Comparison of ENCODE assay signal across 1 cellular context in the genomic region with DNA sequence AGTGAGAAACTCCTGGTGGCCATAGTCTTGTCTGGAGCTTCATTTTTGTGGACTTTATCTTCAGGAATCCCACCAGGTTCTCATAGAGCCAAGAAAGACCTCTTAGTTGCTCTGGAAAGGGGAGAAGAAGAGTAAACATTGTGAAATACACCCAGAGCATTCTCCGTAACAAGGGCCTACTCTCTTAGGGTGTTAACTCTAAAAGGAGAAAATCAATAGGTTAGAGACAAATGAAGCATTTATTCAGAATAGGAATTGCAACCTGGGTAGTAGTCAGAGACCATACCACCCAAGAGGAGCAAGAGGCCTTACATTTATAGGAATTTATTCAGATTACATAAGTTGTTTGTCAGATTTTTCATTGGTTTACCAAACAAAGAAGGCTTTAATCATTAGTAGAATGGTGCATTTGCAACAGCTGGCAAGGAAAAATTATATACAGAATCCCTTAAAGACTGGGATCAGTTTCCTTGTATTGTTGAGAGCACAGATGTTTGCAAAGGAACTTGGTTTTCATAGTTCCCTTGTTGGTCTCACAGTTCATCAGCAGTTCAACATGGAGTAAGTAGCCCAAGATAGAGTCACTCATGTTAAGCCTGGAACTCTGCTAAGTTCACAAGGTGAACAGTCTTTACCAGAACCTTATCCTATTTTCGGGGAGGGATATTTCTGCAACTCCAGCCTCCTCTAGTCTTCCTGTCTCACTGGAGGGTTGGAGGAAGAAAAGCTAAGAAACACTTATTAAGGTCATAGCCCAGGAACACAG.
TF ChIP-seq lines count a peak whose summit lies in the region.

No MANE protein-coding gene starts in this region.

TF ChIP-seq in HepG2, 621 proteins besides CTCF, POLR2A, EP300 and RAD21 (continued from another document and continues in another):
- TF ChIP-seq KLF15 (CRISPR knock-in tag; IDR thresholded peaks at IDR 0.05; ENCODE audit: borderline replicate concordance) (no peak), ONECUT2 (CRISPR knock-in tag; IDR thresholded peaks at IDR 0.05) (peak; percentile 93), TBX2 (CRISPR knock-in tag; IDR thresholded peaks at IDR 0.05; ENCODE audit: borderline replicate concordance) (peak; percentile 19; the same call in 1 of the 2 replicates), NR2F6 (IDR thresholded peaks at IDR 0.05) (0 out of 2 replicates have a peak, but pooled peaks have one; percentile 23), NR2F6 (CRISPR knock-in tag; IDR thresholded peaks at IDR 0.05) (0 out of 2 replicates have a peak, but pooled peaks have one; percentile 9), HOXA5 (CRISPR knock-in tag; IDR thresholded peaks at IDR 0.05) (no peak), ZNF816 (CRISPR knock-in tag; IDR thresholded peaks at IDR 0.05; ENCODE audit: borderline replicate concordance) (no peak), HDAC2 (CRISPR knock-in tag; IDR thresholded peaks at IDR 0.05) (0 out of 2 replicates have a peak, but pooled peaks have one; percentile 28), CREM (IDR thresholded peaks at IDR 0.05) (0 out of 2 replicates have a peak, but pooled peaks have one; percentile 17), CREM (CRISPR knock-in tag; IDR thresholded peaks at IDR 0.05) (no peak), CREB1 (IDR thresholded peaks at IDR 0.05) (no peak), CREB1 (CRISPR knock-in tag; IDR thresholded peaks at IDR 0.05) (peak; percentile 26; the same call in 1 of the 2 replicates), TP53 (CRISPR knock-in tag; conservative IDR thresholded peaks at IDR 0.05) (no peak), SOX13 (IDR thresholded peaks at IDR 0.05) (no peak), SOX13 (CRISPR knock-in tag; conservative IDR thresholded peaks at IDR 0.05 in 1 of 2, IDR thresholded peaks at IDR 0.05 in 1 of 2) (peak in 1 of 2 experiments; percentile 74; a peak in 2 of 4 replicates), RXRB (CRISPR knock-in tag; IDR thresholded peaks at IDR 0.05; ENCODE audit: borderline replicate concordance) (peak; percentile 39; the same call in 1 of the 2 replicates), NCOA2 (CRISPR knock-in tag; IDR thresholded peaks at IDR 0.05) (peak; percentile 47; the same call in 1 of the 2 replicates), ZNF430 (CRISPR knock-in tag; IDR thresholded peaks at IDR 0.05) (no peak), GATAD2A (CRISPR knock-in tag; IDR thresholded peaks at IDR 0.05) (peak; percentile 88), POGZ (CRISPR knock-in tag; IDR thresholded peaks at IDR 0.05) (peak; percentile 39; the same call in 1 of the 2 replicates), ZBTB1 (CRISPR knock-in tag; IDR thresholded peaks at IDR 0.05; ENCODE audit: borderline replicate concordance) (no peak), TCF7 (IDR thresholded peaks at IDR 0.05; ENCODE audit: low read depth) (peak; percentile 4; the same call in 1 of the 2 replicates), ZFP90 (CRISPR knock-in tag; IDR thresholded peaks at IDR 0.05; ENCODE audit: borderline replicate concordance) (no peak), ZNF549 (CRISPR knock-in tag; IDR thresholded peaks at IDR 0.05) (no peak), SMAD3 (CRISPR knock-in tag; IDR thresholded peaks at IDR 0.05) (0 out of 2 replicates have a peak, but pooled peaks have one; percentile 42), ZNF605 (CRISPR knock-in tag; IDR thresholded peaks at IDR 0.05) (no peak), ZNF792 (CRISPR knock-in tag; IDR thresholded peaks at IDR 0.05) (peak; percentile 72; the same call in 1 of the 2 replicates), SP140L (CRISPR knock-in tag; IDR thresholded peaks at IDR 0.05; ENCODE audit: borderline replicate concordance) (no peak), PTBP1 (IDR thresholded peaks at IDR 0.05; ENCODE audit: low read depth, low read length, poor library complexity, severe bottlenecking) (no peak), NFIC (IDR thresholded peaks at IDR 0.05; ENCODE audit: low read length) (peak; percentile 34; the same call in 1 of the 2 replicates), SATB2 (CRISPR knock-in tag; IDR thresholded peaks at IDR 0.05) (no peak), SAP130 (CRISPR knock-in tag; IDR thresholded peaks at IDR 0.05; ENCODE audit: low read depth) (0 out of 2 replicates have a peak, but pooled peaks have one; percentile 16), ZMYM4 (CRISPR knock-in tag; IDR thresholded peaks at IDR 0.05) (peak; percentile 68; the same call in 1 of the 2 replicates), MIXL1 (CRISPR knock-in tag; IDR thresholded peaks at IDR 0.05) (peak; percentile 20; the same call in 1 of the 2 replicates), NFKBIZ (CRISPR knock-in tag; IDR thresholded peaks at IDR 0.05) (no peak)
- TF ChIP-seq, protein P1, sequence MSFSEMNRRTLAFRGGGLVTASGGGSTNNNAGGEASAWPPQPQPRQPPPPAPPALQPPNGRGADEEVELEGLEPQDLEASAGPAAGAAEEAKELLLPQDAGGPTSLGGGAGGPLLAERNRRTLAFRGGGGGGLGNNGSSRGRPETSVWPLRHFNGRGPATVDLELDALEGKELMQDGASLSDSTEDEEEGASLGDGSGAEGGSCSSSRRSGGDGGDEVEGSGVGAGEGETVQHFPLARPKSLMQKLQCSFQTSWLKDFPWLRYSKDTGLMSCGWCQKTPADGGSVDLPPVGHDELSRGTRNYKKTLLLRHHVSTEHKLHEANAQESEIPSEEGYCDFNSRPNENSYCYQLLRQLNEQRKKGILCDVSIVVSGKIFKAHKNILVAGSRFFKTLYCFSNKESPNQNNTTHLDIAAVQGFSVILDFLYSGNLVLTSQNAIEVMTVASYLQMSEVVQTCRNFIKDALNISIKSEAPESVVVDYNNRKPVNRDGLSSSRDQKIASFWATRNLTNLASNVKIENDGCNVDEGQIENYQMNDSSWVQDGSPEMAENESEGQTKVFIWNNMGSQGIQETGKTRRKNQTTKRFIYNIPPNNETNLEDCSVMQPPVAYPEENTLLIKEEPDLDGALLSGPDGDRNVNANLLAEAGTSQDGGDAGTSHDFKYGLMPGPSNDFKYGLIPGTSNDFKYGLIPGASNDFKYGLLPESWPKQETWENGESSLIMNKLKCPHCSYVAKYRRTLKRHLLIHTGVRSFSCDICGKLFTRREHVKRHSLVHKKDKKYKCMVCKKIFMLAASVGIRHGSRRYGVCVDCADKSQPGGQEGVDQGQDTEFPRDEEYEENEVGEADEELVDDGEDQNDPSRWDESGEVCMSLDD (CRISPR knock-in tag; IDR thresholded peaks at IDR 0.05; ENCODE audit: borderline replicate concordance), result no peak
- TF ChIP-seq, protein P2, sequence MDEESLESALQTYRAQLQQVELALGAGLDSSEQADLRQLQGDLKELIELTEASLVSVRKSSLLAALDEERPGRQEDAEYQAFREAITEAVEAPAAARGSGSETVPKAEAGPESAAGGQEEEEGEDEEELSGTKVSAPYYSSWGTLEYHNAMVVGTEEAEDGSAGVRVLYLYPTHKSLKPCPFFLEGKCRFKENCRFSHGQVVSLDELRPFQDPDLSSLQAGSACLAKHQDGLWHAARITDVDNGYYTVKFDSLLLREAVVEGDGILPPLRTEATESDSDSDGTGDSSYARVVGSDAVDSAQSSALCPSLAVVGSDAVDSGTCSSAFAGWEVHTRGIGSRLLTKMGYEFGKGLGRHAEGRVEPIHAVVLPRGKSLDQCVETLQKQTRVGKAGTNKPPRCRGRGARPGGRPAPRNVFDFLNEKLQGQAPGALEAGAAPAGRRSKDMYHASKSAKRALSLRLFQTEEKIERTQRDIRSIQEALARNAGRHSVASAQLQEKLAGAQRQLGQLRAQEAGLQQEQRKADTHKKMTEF (CRISPR knock-in tag; IDR thresholded peaks at IDR 0.05), result 0 out of 2 replicates have a peak, but pooled peaks have one; percentile 36
- TF ChIP-seq, protein P3, sequence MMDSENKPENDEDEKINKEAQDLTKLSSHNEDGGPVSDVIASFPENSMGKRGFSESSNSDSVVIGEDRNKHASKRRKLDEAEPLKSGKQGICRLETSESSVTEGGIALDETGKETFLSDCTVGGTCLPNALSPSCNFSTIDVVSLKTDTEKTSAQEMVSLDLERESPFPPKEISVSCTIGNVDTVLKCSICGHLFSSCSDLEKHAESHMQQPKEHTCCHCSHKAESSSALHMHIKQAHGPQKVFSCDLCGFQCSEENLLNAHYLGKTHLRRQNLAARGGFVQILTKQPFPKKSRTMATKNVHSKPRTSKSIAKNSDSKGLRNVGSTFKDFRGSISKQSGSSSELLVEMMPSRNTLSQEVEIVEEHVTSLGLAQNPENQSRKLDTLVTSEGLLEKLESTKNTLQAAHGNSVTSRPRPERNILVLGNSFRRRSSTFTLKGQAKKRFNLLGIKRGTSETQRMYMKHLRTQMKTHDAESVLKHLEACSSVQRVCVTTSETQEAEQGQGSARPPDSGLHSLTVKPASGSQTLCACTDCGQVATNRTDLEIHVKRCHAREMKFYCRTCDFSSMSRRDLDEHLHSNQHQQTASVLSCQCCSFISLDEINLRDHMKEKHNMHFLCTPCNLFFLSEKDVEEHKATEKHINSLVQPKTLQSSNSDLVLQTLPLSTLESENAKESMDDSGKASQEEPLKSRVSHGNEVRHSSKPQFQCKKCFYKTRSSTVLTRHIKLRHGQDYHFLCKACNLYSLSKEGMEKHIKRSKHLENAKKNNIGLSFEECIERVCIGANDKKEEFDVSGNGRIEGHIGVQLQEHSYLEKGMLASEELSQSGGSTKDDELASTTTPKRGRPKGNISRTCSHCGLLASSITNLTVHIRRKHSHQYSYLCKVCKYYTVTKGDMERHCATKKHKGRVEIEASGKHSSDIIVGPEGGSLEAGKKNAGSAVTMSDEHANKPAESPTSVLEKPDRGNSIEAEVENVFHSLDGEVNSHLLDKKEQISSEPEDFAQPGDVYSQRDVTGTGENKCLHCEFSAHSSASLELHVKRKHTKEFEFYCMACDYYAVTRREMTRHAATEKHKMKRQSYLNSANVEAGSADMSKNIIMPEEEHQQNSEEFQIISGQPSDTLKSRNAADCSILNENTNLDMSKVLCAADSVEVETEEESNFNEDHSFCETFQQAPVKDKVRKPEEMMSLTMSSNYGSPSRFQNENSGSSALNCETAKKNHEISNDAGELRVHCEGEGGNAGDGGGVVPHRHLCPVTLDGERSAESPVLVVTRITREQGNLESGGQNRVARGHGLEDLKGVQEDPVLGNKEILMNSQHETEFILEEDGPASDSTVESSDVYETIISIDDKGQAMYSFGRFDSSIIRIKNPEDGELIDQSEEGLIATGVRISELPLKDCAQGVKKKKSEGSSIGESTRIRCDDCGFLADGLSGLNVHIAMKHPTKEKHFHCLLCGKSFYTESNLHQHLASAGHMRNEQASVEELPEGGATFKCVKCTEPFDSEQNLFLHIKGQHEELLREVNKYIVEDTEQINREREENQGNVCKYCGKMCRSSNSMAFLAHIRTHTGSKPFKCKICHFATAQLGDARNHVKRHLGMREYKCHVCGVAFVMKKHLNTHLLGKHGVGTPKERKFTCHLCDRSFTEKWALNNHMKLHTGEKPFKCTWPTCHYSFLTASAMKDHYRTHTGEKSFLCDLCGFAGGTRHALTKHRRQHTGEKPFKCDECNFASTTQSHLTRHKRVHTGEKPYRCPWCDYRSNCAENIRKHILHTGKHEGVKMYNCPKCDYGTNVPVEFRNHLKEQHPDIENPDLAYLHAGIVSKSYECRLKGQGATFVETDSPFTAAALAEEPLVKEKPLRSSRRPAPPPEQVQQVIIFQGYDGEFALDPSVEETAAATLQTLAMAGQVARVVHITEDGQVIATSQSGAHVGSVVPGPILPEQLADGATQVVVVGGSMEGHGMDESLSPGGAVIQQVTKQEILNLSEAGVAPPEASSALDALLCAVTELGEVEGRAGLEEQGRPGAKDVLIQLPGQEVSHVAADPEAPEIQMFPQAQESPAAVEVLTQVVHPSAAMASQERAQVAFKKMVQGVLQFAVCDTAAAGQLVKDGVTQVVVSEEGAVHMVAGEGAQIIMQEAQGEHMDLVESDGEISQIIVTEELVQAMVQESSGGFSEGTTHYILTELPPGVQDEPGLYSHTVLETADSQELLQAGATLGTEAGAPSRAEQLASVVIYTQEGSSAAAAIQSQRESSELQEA (CRISPR knock-in tag; IDR thresholded peaks at IDR 0.05; ENCODE audit: not compliant biosample characterization), result no peak
- TF ChIP-seq, protein P4, sequence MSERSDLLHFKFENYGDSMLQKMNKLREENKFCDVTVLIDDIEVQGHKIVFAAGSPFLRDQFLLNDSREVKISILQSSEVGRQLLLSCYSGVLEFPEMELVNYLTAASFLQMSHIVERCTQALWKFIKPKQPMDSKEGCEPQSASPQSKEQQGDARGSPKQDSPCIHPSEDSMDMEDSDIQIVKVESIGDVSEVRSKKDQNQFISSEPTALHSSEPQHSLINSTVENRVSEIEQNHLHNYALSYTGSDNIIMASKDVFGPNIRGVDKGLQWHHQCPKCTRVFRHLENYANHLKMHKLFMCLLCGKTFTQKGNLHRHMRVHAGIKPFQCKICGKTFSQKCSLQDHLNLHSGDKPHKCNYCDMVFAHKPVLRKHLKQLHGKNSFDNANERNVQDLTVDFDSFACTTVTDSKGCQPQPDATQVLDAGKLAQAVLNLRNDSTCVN (CRISPR knock-in tag; IDR thresholded peaks at IDR 0.05; ENCODE audit: borderline replicate concordance), result no peak; the same call in 1 of the 2 replicates
- TF ChIP-seq, protein P5, sequence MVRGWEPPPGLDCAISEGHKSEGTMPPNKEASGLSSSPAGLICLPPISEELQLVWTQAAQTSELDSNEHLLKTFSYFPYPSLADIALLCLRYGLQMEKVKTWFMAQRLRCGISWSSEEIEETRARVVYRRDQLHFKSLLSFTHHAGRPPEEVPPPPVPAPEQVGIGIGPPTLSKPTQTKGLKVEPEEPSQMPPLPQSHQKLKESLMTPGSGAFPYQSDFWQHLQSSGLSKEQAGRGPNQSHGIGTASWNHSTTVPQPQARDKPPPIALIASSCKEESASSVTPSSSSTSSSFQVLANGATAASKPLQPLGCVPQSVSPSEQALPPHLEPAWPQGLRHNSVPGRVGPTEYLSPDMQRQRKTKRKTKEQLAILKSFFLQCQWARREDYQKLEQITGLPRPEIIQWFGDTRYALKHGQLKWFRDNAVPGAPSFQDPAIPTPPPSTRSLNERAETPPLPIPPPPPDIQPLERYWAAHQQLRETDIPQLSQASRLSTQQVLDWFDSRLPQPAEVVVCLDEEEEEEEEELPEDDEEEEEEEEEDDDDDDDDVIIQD (CRISPR knock-in tag; IDR thresholded peaks at IDR 0.05; ENCODE audit: low read depth), result peak; percentile 45; the same call in 1 of the 2 replicates
- TF ChIP-seq, protein P6, sequence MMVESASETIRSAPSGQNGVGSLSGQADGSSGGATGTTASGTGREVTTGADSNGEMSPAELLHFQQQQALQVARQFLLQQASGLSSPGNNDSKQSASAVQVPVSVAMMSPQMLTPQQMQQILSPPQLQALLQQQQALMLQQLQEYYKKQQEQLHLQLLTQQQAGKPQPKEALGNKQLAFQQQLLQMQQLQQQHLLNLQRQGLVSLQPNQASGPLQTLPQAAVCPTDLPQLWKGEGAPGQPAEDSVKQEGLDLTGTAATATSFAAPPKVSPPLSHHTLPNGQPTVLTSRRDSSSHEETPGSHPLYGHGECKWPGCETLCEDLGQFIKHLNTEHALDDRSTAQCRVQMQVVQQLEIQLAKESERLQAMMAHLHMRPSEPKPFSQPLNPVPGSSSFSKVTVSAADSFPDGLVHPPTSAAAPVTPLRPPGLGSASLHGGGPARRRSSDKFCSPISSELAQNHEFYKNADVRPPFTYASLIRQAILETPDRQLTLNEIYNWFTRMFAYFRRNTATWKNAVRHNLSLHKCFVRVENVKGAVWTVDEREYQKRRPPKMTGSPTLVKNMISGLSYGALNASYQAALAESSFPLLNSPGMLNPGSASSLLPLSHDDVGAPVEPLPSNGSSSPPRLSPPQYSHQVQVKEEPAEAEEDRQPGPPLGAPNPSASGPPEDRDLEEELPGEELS (CRISPR knock-in tag; IDR thresholded peaks at IDR 0.05), result peak; percentile 43; the same call in 1 of the 2 replicates
